Comparison of ENCODE assay signal across 8 cellular contexts in genomic region chr21:38159355-38159754, GRCh38.
DNase-seq lines count a peak whose midpoint lies in the region; ATAC-seq and TF ChIP-seq lines count a peak whose summit lies in the region.

No MANE protein-coding gene starts in this region.

- POLR2A ChIA-PET in AG04449 (lab: Yijun Ruan, JAX) (no interaction called here), WTC11 (lab: Charles Lee) (no interaction called here)

- in situ Hi-C loops in GM13976 (cut with MboI; ENCODE audit: low sequenced_read_pairs, unreplicated experiment): loop anchor here (10.0 kb wide), 1 partner anchor 195 kb away; no protein-coding TSS in a partner anchor

- H3K36me3 ChIP-seq in colonic mucosa: no peaks in the 10 kb centered on the region

- peak; percentile 82 for TF ChIP-seq CTCF in AG04449 (IDR thresholded peaks at IDR 0.05; ENCODE audit: insufficient read depth, low read length, missing control alignments)
- TF ChIP-seq CTCF in GM13976 (IDR thresholded peaks at IDR 0.05; ENCODE audit: borderline replicate concordance, control extremely low read depth, extremely low read depth, insufficient read depth, missing control alignments): peak; percentile 72
- peak; percentile 79 for TF ChIP-seq CTCF in WTC11 (IDR thresholded peaks at IDR 0.05)
- peak; percentile 77 for TF ChIP-seq CTCF in colonic mucosa (IDR thresholded peaks at IDR 0.05)

- CTCF ChIA-PET in AG04449 (lab: Yijun Ruan, JAX) (interaction anchor here (0.6 to 7.5 kb wide), 16 partner anchors 8 to 222 kb away, joined by 3 to 124 read pairs (median 5); no protein-coding TSS in a partner anchor), WTC11 (lab: Charles Lee) (interaction anchor here (1.0 to 2.7 kb wide), 6 partner anchors 8 to 193 kb away, joined by 3 to 12 read pairs (median 6); no protein-coding TSS in a partner anchor)

- H3K9ac ChIP-seq in colonic mucosa (ENCODE audit: low read depth in 2 of 2, low read length in 2 of 2): no peak overlapping the region

- H3K27ac Mint-ChIP-seq in WTC11: no peak overlapping the region

- H3K27me3 ChIP-seq in colonic mucosa: no peaks in the 10 kb centered on the region

- no peak overlapping the region for H3K4me3 Mint-ChIP-seq in WTC11

- H3K9me3 Mint-ChIP-seq in WTC11: no peaks in the 10 kb centered on the region

- H3K36me3 Mint-ChIP-seq in WTC11: no peaks in the 10 kb centered on the region

- H3K4me3 ChIP-seq in AG04449 (ENCODE audit: low read depth, low read length) (no peak overlapping the region), colonic mucosa (no peak overlapping the region)

- no peaks in the 10 kb centered on the region for H3K4me1 ChIP-seq in colonic mucosa

- H3K27me3 Mint-ChIP-seq in WTC11 (ENCODE audit: low read depth): peaks cover 2% of the 10 kb centered on the region; the same call in 1 of the 2 replicates

- ATAC-seq in WTC11 (peak; percentile 82), HG03439 (IDR thresholded peaks at IDR 0.05; ENCODE audit: unreplicated experiment) (no peak)

- DNase-seq in AG04449 (ENCODE audit: low read depth, low spot score): peak; percentile 49
- DNase-seq in GM13976 (ENCODE audit: low spot score): peak; percentile 59
- peak; percentile 44 for DNase-seq in NCI-H2107 treated with DMSO at 0.1 percent for 48 hours (lab: John Stamatoyannopoulos, UW; ENCODE audit: unreplicated experiment)
- DNase-seq in WTC11 (ENCODE audit: low spot score): peak; percentile 71
- peak; percentile 61 for DNase-seq in colonic mucosa
- peak; percentile 85 to 90 for DNase-seq in lung microvascular endothelial cell (ENCODE audit: low read depth in 2 of 2)
- peak; percentile 6 to 18 for DNase-seq in stimulated activated CD8-positive, alpha-beta memory T cell treated with anti-CD3 and anti-CD28 coated beads, Interleukin-7, amount 100 ng/mL, for 4 hours (ENCODE audit: low read depth in 2 of 2)

- no peaks in the 10 kb centered on the region for H3K9me3 ChIP-seq in colonic mucosa

- H3K27ac ChIP-seq in colonic mucosa: no peak overlapping the region

- H3K4me1 Mint-ChIP-seq in WTC11: no peaks in the 10 kb centered on the region

- intact Hi-C loops in colonic mucosa (cut with DNase I): loop anchor here (5.0 kb wide), 1 partner anchor 198 kb away; no protein-coding TSS in a partner anchor

TF ChIP-seq in WTC11, 78 proteins besides CTCF, POLR2A, EP300 and RAD21:
- TF ChIP-seq NFE2L1 (CRISPR knock-in tag; IDR thresholded peaks at IDR 0.05) (no peak), FOXJ3 (CRISPR knock-in tag; IDR thresholded peaks at IDR 0.05; ENCODE audit: borderline replicate concordance) (no peak), ZNF219 (CRISPR knock-in tag; IDR thresholded peaks at IDR 0.05; ENCODE audit: borderline replicate concordance) (no peak)

Comparison
In these comparisons a context has a peak if more than half of its experiments do, and no peak if none do; other contexts are left out.
1. DNase-seq: peak in every context shown above with its lines; median percentile 88 in lung microvascular endothelial cell; 71 in WTC11; 61 in colonic mucosa; 59 in GM13976; 49 in AG04449; 44 in NCI-H2107 treated with DMSO at 0.1 percent for 48 hours; 12 in stimulated activated CD8-positive, alpha-beta memory T cell treated with anti-CD3 and anti-CD28 coated beads, Interleukin-7, amount 100 ng/mL, for 4 hours.